8 cellular contexts compared by ENCODE assay signal in genomic region chr1:31789259-31790065, GRCh38.
DNase-seq lines count a peak whose midpoint lies in the region; TF ChIP-seq lines count a peak whose summit lies in the region.

No MANE protein-coding gene starts in this region.

- H3K36me3 ChIP-seq in HUES48 (ENCODE audit: control insufficient read depth, insufficient read depth, low read length) = no peaks in the 10 kb centered on the region

- H3K9me3 ChIP-seq in HUES48 (ENCODE audit: control insufficient read depth, insufficient read depth, low read length) = no peaks in the 10 kb centered on the region

- H3K27me3 ChIP-seq in HUES48 (ENCODE audit: control insufficient read depth, insufficient read depth, low read length) = no peaks in the 10 kb centered on the region

- H3K27ac ChIP-seq in HUES48 (ENCODE audit: low read depth, low read length) = no peak overlapping the region

- DNase-seq in AG09309 (ENCODE audit: low read depth) (peak; percentile 54), GM19240 (ENCODE audit: insufficient read length, low spot score) (peak; percentile 98), NOMO-1 treated with dmso at 0.1 percent for 144 hours (lab: John Stamatoyannopoulos, UW; ENCODE audit: unreplicated experiment) (peak; percentile 84), epidermal melanocyte (ENCODE audit: insufficient read length, low spot score) (peak; percentile 91), middle frontal gyrus (ENCODE audit: extremely low spot score, low spot score) (peak; percentile 82)
- peak; percentile 99 for DNase-seq in activated CD8-positive, alpha-beta memory T cell treated with anti-CD3 and anti-CD28 coated beads, Interleukin-2, amount 50 U/mL, for 48 hours
- DNase-seq in stimulated activated CD8-positive, alpha-beta memory T cell treated with anti-CD3 and anti-CD28 coated beads, Interleukin-15, amount 100 ng/mL, for 4 hours (ENCODE audit: low read depth in 2 of 2) = peak; percentile 85 to 90

- peak; percentile 96 for TF ChIP-seq CTCF in AG09309 (IDR thresholded peaks at IDR 0.05; ENCODE audit: control insufficient read depth, insufficient read depth, low read depth, low read length, missing control alignments)

- no peak overlapping the region for H3K9ac ChIP-seq in HUES48 (ENCODE audit: low read depth, low read length)

- peaks cover 11% of the 10 kb centered on the region for H3K4me1 ChIP-seq in HUES48 (ENCODE audit: control insufficient read depth, insufficient read depth, low read length)

- H3K4me3 ChIP-seq in AG09309 (ENCODE audit: control insufficient read depth, low read depth, low read length) (peak overlapping the region; percentile 68), HUES48 (ENCODE audit: low read depth, low read length) (peak overlapping the region; percentile 74)
